In genomic region chr2:3482363-3482821, GRCh38 we compare ENCODE assay signal across 22 cellular contexts.
"Had no signal": no experiment of that assay in that cellular context is flagged by ENCODE, and none has a peak within 500 bp of the region (broad histone marks: within the 10 kb centered on the region; RNA-seq: fewer than 3 reads in every experiment).

No MANE protein-coding gene starts in this region.

- FAIRE-seq: endometrium, frontal cortex, keratinocyte had no signal

- H3K27me3 ChIP-seq: neural progenitor cell, ovary, thyroid gland had no signal

- H3K9ac ChIP-seq: neural progenitor cell had no signal

- ATAC-seq: activated T-helper 17 cell treated with anti-CD3 and anti-CD28 coated beads, Interleukin-2, amount 50 U/mL, for 72 hours; left lobe of liver had no signal

- H3K9me3 Mint-ChIP-seq: activated CD8-positive, alpha-beta T cell treated with anti-CD3 and anti-CD28 coated beads for 36 hours; activated naive CD4-positive, alpha-beta T cell treated with anti-CD3 and anti-CD28 coated beads for 36 hours; activated T-helper 17 cell treated with anti-CD3 and anti-CD28 coated beads, Interleukin-2, amount 50 U/mL, for 72 hours; central memory CD8-positive, alpha-beta T cell; naive B cell; stimulated activated naive B cell treated with anti-CD40 and anti-IgM and Interleukin-4, amounts not matched to agents 10 μg/mL and 1 μg/mL and 100 μg/mL, for 72 hours had no signal

- H3K4me3 Mint-ChIP-seq: activated CD8-positive, alpha-beta T cell treated with anti-CD3 and anti-CD28 coated beads for 36 hours; activated naive CD4-positive, alpha-beta T cell treated with anti-CD3 and anti-CD28 coated beads for 36 hours; activated T-helper 17 cell treated with anti-CD3 and anti-CD28 coated beads, Interleukin-2, amount 50 U/mL, for 72 hours; brain; central memory CD8-positive, alpha-beta T cell; neural progenitor cell; stimulated activated naive B cell treated with anti-CD40 and anti-IgM and Interleukin-4, amounts not matched to agents 10 μg/mL and 1 μg/mL and 100 μg/mL, for 72 hours had no signal

- H3K4me1 ChIP-seq: neural progenitor cell had no signal

- H3K4me1 Mint-ChIP-seq: activated T-helper 17 cell treated with anti-CD3 and anti-CD28 coated beads, Interleukin-2, amount 50 U/mL, for 72 hours; brain; central memory CD8-positive, alpha-beta T cell; WTC11 had no signal

- H3K27ac ChIP-seq: coronary artery, neural progenitor cell, ovary, psoas muscle, thyroid gland had no signal

- H2AFZ ChIP-seq: neural progenitor cell had no signal

- DNase-seq: activated CD4-positive, alpha-beta T cell treated with anti-CD3 and anti-CD28 coated beads for 4 hours; activated naive CD4-positive, alpha-beta T cell treated with anti-CD3 and anti-CD28 coated beads for 36 hours; activated T-cell treated with anti-CD3 and anti-CD28 coated beads, Interleukin-2, amount 50 U/mL, for 1 hour; mesenchymal stem cell; naive B cell; stimulated activated naive B cell treated with anti-CD40 and anti-IgM and Interleukin-4, amounts not matched to agents 10 μg/mL and 1 μg/mL and 100 μg/mL, for 72 hours; T-helper 2 cell had no signal

- H3K9me3 ChIP-seq: mucosa of descending colon, ovary, psoas muscle, thyroid gland had no signal

- H3K27ac Mint-ChIP-seq: activated CD8-positive, alpha-beta T cell treated with anti-CD3 and anti-CD28 coated beads for 36 hours; activated naive CD4-positive, alpha-beta T cell treated with anti-CD3 and anti-CD28 coated beads for 36 hours; activated T-helper 17 cell treated with anti-CD3 and anti-CD28 coated beads, Interleukin-2, amount 50 U/mL, for 72 hours; neural progenitor cell; WTC11 had no signal

- H3K36me3 ChIP-seq: neural progenitor cell, ovary had no signal

- H3K27me3 Mint-ChIP-seq: activated CD8-positive, alpha-beta T cell treated with anti-CD3 and anti-CD28 coated beads for 36 hours; activated T-helper 17 cell treated with anti-CD3 and anti-CD28 coated beads, Interleukin-2, amount 50 U/mL, for 72 hours; brain; central memory CD8-positive, alpha-beta T cell; naive B cell; stimulated activated naive B cell treated with anti-CD40 and anti-IgM and Interleukin-4, amounts not matched to agents 10 μg/mL and 1 μg/mL and 100 μg/mL, for 72 hours had no signal

- H3K4me2 ChIP-seq: neural progenitor cell had no signal

- H3K4me3 ChIP-seq: coronary artery, mucosa of descending colon, neural progenitor cell, ovary, psoas muscle, thyroid gland had no signal
